In the genomic region with DNA sequence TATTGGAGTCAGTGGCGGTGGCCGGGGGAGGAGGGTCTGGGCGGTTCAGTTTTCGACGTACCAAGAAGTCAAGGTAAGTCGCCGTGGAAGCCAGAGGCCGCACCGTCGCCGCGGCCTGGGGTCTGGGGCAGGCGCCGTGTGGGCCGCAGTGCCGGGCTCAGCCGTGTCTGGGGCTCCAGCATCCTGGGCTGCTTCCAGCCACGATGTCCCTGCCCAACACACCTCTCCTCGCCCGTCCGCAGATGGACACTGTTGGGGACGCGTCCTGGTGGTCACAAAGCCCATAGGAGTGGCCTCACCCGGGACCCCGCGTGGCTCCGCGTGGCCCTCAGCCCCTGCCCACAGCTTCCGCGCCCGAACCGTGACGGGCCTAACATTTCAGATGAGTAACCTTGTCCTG, we compare ENCODE assay signal across 8 cellular contexts.
"Had no signal": no experiment of that assay in that cellular context is flagged by ENCODE, and none has a peak within 500 bp of the region (broad histone marks: within the 10 kb centered on the region; RNA-seq: fewer than 3 reads in every experiment).

No MANE protein-coding gene starts in this region.

- H3K4me3 ChIP-seq: GM12878 had no signal

- ATAC-seq: GM12878 had no signal

- FAIRE-seq: G401.6, GM12878, GM12891, GM12892, GM18507, GM19239 had no signal

- DNase-seq: GDM1, GF-D8 had no signal
